1 cellular context compared by ENCODE assay signal in the genomic region with DNA sequence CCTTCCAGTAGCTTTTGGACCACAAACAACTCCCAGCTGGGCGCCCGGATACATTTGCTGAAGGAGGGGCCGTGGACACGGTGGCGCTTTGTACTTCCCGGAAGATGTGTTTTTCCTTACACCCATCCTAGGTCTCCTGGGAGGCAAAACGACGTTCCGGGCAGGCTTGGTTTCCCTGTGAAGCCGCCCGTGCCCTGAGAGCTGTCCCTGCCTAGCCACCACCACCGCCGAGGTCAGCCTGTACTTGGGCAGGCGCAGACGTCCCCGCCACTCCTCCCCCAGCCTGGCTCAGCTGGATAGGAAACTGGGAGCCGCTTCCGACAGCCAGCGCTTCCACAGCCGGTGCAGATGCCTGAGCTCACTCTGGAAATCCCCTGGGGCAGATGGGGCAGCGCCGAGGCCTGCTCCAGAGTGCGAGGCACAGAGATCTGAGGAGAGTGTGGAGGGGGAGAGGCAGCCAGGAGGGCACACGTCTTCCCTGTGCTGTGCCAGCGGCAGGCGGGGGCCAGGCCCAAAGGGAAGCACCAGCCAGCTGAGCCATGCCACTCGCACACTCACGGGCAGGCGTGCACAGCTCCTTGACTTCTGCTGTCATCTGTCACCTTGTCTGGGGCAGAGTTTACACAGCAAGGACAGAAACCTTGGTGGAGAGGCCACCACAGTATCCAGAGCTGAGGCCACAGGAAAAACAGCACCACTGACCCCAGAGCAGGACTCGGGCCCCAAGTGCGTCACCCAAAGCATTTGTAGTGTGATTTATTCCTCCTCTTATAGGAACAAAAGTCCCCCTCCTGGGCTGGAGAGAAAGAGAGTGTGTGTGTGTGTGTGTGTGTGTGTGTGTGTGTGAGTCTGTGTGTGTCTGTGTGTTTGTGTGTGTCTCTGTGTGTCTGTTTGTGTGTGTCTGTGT.
A peak's percentile ranks its signal among the peaks of the same experiment; 100 is the strongest.
TF ChIP-seq lines count a peak whose summit lies in the region.

No MANE protein-coding gene starts in this region.

TF ChIP-seq in HepG2, 621 proteins besides CTCF, POLR2A, EP300 and RAD21 (continued from another document and continues in another):
- TF ChIP-seq, protein P1, sequence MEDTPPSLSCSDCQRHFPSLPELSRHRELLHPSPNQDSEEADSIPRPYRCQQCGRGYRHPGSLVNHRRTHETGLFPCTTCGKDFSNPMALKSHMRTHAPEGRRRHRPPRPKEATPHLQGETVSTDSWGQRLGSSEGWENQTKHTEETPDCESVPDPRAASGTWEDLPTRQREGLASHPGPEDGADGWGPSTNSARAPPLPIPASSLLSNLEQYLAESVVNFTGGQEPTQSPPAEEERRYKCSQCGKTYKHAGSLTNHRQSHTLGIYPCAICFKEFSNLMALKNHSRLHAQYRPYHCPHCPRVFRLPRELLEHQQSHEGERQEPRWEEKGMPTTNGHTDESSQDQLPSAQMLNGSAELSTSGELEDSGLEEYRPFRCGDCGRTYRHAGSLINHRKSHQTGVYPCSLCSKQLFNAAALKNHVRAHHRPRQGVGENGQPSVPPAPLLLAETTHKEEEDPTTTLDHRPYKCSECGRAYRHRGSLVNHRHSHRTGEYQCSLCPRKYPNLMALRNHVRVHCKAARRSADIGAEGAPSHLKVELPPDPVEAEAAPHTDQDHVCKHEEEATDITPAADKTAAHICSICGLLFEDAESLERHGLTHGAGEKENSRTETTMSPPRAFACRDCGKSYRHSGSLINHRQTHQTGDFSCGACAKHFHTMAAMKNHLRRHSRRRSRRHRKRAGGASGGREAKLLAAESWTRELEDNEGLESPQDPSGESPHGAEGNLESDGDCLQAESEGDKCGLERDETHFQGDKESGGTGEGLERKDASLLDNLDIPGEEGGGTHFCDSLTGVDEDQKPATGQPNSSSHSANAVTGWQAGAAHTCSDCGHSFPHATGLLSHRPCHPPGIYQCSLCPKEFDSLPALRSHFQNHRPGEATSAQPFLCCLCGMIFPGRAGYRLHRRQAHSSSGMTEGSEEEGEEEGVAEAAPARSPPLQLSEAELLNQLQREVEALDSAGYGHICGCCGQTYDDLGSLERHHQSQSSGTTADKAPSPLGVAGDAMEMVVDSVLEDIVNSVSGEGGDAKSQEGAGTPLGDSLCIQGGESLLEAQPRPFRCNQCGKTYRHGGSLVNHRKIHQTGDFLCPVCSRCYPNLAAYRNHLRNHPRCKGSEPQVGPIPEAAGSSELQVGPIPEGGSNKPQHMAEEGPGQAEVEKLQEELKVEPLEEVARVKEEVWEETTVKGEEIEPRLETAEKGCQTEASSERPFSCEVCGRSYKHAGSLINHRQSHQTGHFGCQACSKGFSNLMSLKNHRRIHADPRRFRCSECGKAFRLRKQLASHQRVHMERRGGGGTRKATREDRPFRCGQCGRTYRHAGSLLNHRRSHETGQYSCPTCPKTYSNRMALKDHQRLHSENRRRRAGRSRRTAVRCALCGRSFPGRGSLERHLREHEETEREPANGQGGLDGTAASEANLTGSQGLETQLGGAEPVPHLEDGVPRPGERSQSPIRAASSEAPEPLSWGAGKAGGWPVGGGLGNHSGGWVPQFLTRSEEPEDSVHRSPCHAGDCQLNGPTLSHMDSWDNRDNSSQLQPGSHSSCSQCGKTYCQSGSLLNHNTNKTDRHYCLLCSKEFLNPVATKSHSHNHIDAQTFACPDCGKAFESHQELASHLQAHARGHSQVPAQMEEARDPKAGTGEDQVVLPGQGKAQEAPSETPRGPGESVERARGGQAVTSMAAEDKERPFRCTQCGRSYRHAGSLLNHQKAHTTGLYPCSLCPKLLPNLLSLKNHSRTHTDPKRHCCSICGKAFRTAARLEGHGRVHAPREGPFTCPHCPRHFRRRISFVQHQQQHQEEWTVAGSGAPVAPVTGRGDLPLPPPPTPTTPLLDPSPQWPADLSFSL (CRISPR knock-in tag; IDR thresholded peaks at IDR 0.05) = peak; percentile 97
- no peak for TF ChIP-seq ASH2L (IDR thresholded peaks at IDR 0.05; ENCODE audit: insufficient read length, low read depth, low read length)
- peak; percentile 93 for TF ChIP-seq ZNF616 (CRISPR knock-in tag; IDR thresholded peaks at IDR 0.05; ENCODE audit: low read depth)
- no peak for TF ChIP-seq HMGA1 (CRISPR knock-in tag; conservative IDR thresholded peaks at IDR 0.05)
- TF ChIP-seq NCOA1 (CRISPR knock-in tag; IDR thresholded peaks at IDR 0.05) = peak; percentile 94
- no peak for TF ChIP-seq ZSCAN22 (CRISPR knock-in tag; IDR thresholded peaks at IDR 0.05)
- peak; percentile 63; the same call in 1 of the 2 replicates for TF ChIP-seq ZNF510 (CRISPR knock-in tag; IDR thresholded peaks at IDR 0.05; ENCODE audit: low read depth)
- TF ChIP-seq ZBTB42 (CRISPR knock-in tag; IDR thresholded peaks at IDR 0.05) = peak; percentile 47
- TF ChIP-seq, protein P2, sequence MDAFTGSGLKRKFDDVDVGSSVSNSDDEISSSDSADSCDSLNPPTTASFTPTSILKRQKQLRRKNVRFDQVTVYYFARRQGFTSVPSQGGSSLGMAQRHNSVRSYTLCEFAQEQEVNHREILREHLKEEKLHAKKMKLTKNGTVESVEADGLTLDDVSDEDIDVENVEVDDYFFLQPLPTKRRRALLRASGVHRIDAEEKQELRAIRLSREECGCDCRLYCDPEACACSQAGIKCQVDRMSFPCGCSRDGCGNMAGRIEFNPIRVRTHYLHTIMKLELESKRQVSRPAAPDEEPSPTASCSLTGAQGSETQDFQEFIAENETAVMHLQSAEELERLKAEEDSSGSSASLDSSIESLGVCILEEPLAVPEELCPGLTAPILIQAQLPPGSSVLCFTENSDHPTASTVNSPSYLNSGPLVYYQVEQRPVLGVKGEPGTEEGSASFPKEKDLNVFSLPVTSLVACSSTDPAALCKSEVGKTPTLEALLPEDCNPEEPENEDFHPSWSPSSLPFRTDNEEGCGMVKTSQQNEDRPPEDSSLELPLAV (CRISPR knock-in tag; conservative IDR thresholded peaks at IDR 0.05; ENCODE audit: low read depth) = no peak
- no peak for TF ChIP-seq CBX2 (IDR thresholded peaks at IDR 0.05; ENCODE audit: low read depth, low read length)
- 0 out of 2 replicates have a peak, but pooled peaks have one; percentile 13 for TF ChIP-seq CBX2 (CRISPR knock-in tag; IDR thresholded peaks at IDR 0.05; ENCODE audit: low read depth)
- 0 out of 2 replicates have a peak, but pooled peaks have one; percentile 70 for TF ChIP-seq GTF3A (CRISPR knock-in tag; conservative IDR thresholded peaks at IDR 0.05)
- TF ChIP-seq TBX2 (CRISPR knock-in tag; IDR thresholded peaks at IDR 0.05; ENCODE audit: borderline replicate concordance) = peak; percentile 78; the same call in 1 of the 2 replicates
- TF ChIP-seq, protein P3, sequence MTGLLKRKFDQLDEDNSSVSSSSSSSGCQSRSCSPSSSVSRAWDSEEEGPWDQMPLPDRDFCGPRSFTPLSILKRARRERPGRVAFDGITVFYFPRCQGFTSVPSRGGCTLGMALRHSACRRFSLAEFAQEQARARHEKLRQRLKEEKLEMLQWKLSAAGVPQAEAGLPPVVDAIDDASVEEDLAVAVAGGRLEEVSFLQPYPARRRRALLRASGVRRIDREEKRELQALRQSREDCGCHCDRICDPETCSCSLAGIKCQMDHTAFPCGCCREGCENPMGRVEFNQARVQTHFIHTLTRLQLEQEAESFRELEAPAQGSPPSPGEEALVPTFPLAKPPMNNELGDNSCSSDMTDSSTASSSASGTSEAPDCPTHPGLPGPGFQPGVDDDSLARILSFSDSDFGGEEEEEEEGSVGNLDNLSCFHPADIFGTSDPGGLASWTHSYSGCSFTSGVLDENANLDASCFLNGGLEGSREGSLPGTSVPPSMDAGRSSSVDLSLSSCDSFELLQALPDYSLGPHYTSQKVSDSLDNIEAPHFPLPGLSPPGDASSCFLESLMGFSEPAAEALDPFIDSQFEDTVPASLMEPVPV (CRISPR knock-in tag; IDR thresholded peaks at IDR 0.05) = peak; percentile 71; the same call in 1 of the 2 replicates
- no peak; the same call in 1 of the 2 replicates for TF ChIP-seq KLF11 (CRISPR knock-in tag; IDR thresholded peaks at IDR 0.05)
- no peak; the same call in 1 of the 2 replicates for TF ChIP-seq ZNF546 (CRISPR knock-in tag; conservative IDR thresholded peaks at IDR 0.05)
- no peak for TF ChIP-seq ZNF446 (CRISPR knock-in tag; IDR thresholded peaks at IDR 0.05)
- no peak for TF ChIP-seq BHLHE40 (IDR thresholded peaks at IDR 0.05; ENCODE audit: low read length)
- TF ChIP-seq, protein P4, sequence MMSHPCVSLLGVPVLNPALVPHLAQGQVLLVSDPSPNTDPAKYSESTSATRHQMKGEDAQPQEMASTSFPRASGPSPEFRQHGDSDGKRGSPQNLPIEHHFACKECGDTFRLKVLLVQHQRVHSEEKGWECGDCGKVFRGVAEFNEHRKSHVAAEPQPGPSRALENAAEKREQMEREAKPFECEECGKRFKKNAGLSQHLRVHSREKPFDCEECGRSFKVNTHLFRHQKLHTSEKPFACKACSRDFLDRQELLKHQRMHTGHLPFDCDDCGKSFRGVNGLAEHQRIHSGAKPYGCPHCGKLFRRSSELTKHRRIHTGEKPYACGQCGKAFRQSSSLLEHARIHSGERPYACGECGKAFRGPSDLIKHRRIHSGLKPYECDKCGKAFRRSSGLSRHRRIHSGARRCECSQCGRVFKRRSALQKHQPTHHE (CRISPR knock-in tag; IDR thresholded peaks at IDR 0.05; ENCODE audit: borderline replicate concordance) = no peak
- peak; percentile 29; the same call in 1 of the 2 replicates for TF ChIP-seq ELF3 (CRISPR knock-in tag; IDR thresholded peaks at IDR 0.05)
- TF ChIP-seq, protein P5, sequence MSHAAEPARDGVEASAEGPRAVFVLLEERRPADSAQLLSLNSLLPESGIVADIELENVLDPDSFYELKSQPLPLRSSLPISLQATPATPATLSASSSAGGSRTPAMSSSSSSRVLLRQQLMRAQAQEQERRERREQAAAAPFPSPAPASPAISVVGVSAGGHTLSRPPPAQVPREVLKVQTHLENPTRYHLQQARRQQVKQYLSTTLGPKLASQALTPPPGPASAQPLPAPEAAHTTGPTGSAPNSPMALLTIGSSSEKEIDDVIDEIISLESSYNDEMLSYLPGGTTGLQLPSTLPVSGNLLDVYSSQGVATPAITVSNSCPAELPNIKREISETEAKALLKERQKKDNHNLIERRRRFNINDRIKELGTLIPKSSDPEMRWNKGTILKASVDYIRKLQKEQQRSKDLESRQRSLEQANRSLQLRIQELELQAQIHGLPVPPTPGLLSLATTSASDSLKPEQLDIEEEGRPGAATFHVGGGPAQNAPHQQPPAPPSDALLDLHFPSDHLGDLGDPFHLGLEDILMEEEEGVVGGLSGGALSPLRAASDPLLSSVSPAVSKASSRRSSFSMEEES (CRISPR knock-in tag; IDR thresholded peaks at IDR 0.05) = 0 out of 2 replicates have a peak, but pooled peaks have one; percentile 50
- no peak for TF ChIP-seq ZNF33A (CRISPR knock-in tag; IDR thresholded peaks at IDR 0.05; ENCODE audit: borderline replicate concordance)
- TF ChIP-seq ATM (IDR thresholded peaks at IDR 0.05; ENCODE audit: borderline replicate concordance) = no peak
- TF ChIP-seq, protein P6, sequence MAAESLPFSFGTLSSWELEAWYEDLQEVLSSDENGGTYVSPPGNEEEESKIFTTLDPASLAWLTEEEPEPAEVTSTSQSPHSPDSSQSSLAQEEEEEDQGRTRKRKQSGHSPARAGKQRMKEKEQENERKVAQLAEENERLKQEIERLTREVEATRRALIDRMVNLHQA (CRISPR knock-in tag; IDR thresholded peaks at IDR 0.05) = no peak
- peak; percentile 39 for TF ChIP-seq ZSCAN29 (CRISPR knock-in tag; conservative IDR thresholded peaks at IDR 0.05)
- TF ChIP-seq TAF1 (CRISPR knock-in tag; IDR thresholded peaks at IDR 0.05) = 0 out of 2 replicates have a peak, but pooled peaks have one; percentile 44
- TF ChIP-seq ONECUT2 (CRISPR knock-in tag; IDR thresholded peaks at IDR 0.05) = no peak
- TF ChIP-seq, protein P7, sequence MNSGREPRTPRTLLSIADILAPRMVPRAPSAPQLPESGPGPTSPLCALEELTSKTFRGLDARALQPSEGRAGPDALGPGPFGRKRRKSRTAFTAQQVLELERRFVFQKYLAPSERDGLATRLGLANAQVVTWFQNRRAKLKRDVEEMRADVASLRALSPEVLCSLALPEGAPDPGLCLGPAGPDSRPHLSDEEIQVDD (CRISPR knock-in tag; IDR thresholded peaks at IDR 0.05; ENCODE audit: borderline replicate concordance) = peak; percentile 91
- TF ChIP-seq TEAD2 (CRISPR knock-in tag; IDR thresholded peaks at IDR 0.05) = no peak
- TF ChIP-seq, protein P8, sequence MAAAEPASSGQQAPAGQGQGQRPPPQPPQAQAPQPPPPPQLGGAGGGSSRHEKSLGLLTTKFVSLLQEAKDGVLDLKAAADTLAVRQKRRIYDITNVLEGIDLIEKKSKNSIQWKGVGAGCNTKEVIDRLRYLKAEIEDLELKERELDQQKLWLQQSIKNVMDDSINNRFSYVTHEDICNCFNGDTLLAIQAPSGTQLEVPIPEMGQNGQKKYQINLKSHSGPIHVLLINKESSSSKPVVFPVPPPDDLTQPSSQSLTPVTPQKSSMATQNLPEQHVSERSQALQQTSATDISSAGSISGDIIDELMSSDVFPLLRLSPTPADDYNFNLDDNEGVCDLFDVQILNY (CRISPR knock-in tag; conservative IDR thresholded peaks at IDR 0.05) = no peak
- no peak for TF ChIP-seq ZNF709 (CRISPR knock-in tag; IDR thresholded peaks at IDR 0.05)
- 0 out of 2 replicates have a peak, but pooled peaks have one; percentile 35 for TF ChIP-seq PHF20 (CRISPR knock-in tag; IDR thresholded peaks at IDR 0.05)
- TF ChIP-seq IKZF1 (IDR thresholded peaks at IDR 0.05) = no peak
- TF ChIP-seq ADNP (CRISPR knock-in tag; IDR thresholded peaks at IDR 0.05) = no peak
- no peak for TF ChIP-seq RFX5 (IDR thresholded peaks at IDR 0.05; ENCODE audit: low read depth, low read length)
- 0 out of 2 replicates have a peak, but pooled peaks have one; percentile 63 for TF ChIP-seq MATR3 (CRISPR knock-in tag; IDR thresholded peaks at IDR 0.05)
- peak; percentile 80; the same call in 1 of the 2 replicates for TF ChIP-seq ZNF543 (CRISPR knock-in tag; IDR thresholded peaks at IDR 0.05)
- no peak for TF ChIP-seq ZNF780A (CRISPR knock-in tag; IDR thresholded peaks at IDR 0.05)
- TF ChIP-seq, protein P9, sequence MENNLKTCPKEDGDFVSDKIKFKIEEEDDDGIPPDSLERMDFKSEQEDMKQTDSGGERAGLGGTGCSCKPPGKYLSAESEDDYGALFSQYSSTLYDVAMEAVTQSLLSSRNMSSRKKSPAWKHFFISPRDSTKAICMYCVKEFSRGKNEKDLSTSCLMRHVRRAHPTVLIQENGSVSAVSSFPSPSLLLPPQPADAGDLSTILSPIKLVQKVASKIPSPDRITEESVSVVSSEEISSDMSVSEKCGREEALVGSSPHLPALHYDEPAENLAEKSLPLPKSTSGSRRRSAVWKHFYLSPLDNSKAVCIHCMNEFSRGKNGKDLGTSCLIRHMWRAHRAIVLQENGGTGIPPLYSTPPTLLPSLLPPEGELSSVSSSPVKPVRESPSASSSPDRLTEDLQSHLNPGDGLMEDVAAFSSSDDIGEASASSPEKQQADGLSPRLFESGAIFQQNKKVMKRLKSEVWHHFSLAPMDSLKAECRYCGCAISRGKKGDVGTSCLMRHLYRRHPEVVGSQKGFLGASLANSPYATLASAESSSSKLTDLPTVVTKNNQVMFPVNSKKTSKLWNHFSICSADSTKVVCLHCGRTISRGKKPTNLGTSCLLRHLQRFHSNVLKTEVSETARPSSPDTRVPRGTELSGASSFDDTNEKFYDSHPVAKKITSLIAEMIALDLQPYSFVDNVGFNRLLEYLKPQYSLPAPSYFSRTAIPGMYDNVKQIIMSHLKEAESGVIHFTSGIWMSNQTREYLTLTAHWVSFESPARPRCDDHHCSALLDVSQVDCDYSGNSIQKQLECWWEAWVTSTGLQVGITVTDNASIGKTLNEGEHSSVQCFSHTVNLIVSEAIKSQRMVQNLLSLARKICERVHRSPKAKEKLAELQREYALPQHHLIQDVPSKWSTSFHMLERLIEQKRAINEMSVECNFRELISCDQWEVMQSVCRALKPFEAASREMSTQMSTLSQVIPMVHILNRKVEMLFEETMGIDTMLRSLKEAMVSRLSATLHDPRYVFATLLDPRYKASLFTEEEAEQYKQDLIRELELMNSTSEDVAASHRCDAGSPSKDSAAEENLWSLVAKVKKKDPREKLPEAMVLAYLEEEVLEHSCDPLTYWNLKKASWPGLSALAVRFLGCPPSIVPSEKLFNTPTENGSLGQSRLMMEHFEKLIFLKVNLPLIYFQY (CRISPR knock-in tag; IDR thresholded peaks at IDR 0.05; ENCODE audit: borderline replicate concordance) = no peak
